In the genomic region with DNA sequence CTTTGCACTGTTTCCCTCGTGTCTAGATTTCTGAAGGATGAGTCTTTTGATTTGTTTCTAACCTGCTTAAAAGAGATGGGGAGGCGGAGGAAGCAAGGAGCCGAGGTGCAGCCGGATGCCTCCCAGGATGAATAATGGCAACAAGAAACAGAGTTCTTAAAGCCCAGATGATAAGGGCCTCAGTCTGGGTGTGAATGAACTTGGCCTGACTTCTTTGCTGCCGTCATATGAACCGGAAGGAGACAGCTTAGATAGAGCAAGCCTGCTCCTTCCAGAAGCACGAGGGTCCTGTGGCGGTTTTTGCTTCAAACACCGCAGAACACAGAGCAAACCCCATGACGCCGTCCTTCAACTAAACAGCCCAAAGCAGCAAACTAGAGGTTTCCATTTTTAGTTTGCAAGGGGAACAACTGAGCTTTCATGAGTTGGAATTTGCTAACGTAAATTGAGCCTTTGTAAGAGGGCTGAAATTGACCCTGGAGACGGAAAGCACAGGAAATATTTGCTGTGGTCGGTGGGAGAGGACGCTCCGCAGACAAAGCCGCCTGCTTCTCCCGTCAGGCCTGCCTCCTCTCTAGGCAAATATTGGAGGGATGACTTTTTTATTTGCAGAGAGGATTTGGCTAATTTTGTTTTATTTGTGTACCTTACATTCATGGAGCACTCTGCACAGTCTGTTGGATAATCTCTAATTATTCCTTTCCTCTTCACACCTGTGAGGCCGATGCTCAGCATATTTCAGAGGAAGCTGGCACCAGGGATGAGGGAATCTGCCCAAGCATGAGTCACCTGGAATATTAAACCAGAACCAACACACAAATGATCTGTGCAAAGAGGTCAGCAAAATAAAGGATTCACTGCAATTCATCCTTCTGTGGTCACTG, we compare ENCODE assay signal across 17 cellular contexts.
DNase-seq lines count a peak whose midpoint lies in the region; ATAC-seq and TF ChIP-seq lines count a peak whose summit lies in the region.
"Had no signal": no experiment of that assay in that cellular context is flagged by ENCODE, and none has a peak within 500 bp of the region (broad histone marks: within the 10 kb centered on the region; RNA-seq: fewer than 3 reads in every experiment).

No MANE protein-coding gene starts in this region.

- no peak for TF ChIP-seq CTCF in brain (conservative IDR thresholded peaks at IDR 0.05)

- peak overlapping the region in 1 of 5 experiments; percentile 36 for H3K4me3 Mint-ChIP-seq in brain
- H3K4me3 Mint-ChIP-seq in activated T-cell treated with anti-CD3 and anti-CD28 coated beads, Interleukin-2, amount 50 U/mL, for 4 hours = no peak overlapping the region
- H3K4me3 Mint-ChIP-seq in activated naive CD8-positive, alpha-beta T cell treated with anti-CD3 and anti-CD28 coated beads for 36 hours = no peak overlapping the region
- H3K4me3 Mint-ChIP-seq: activated CD4-positive, alpha-beta memory T cell treated with anti-CD3 and anti-CD28 coated beads for 36 hours; CD8-positive, alpha-beta T cell; memory B cell; stimulated activated memory B cell treated with anti-CD40 and anti-IgM and Interleukin-4, amounts not matched to agents 10 μg/mL and 1 μg/mL and 100 μg/mL, for 72 hours had no signal

- peaks cover 0 to 2% (median 0%) of the 10 kb centered on the region in 5 experiments for H3K9me3 Mint-ChIP-seq in brain
- H3K9me3 Mint-ChIP-seq in activated T-cell treated with anti-CD3 and anti-CD28 coated beads, Interleukin-2, amount 50 U/mL, for 4 hours = no peaks in the 10 kb centered on the region
- no peaks in the 10 kb centered on the region for H3K9me3 Mint-ChIP-seq in activated naive CD8-positive, alpha-beta T cell treated with anti-CD3 and anti-CD28 coated beads for 36 hours
- H3K9me3 Mint-ChIP-seq: activated CD4-positive, alpha-beta memory T cell treated with anti-CD3 and anti-CD28 coated beads for 36 hours; CD8-positive, alpha-beta T cell; memory B cell; stimulated activated memory B cell treated with anti-CD40 and anti-IgM and Interleukin-4, amounts not matched to agents 10 μg/mL and 1 μg/mL and 100 μg/mL, for 72 hours had no signal

- H3K27ac Mint-ChIP-seq in brain = peak overlapping the region in 4 of 5 experiments; percentile 31 to 84 (median 73)
- no peak overlapping the region for H3K27ac Mint-ChIP-seq in activated naive CD8-positive, alpha-beta T cell treated with anti-CD3 and anti-CD28 coated beads for 36 hours
- H3K27ac Mint-ChIP-seq: activated CD4-positive, alpha-beta memory T cell treated with anti-CD3 and anti-CD28 coated beads for 36 hours; CD8-positive, alpha-beta T cell; memory B cell; stimulated activated memory B cell treated with anti-CD40 and anti-IgM and Interleukin-4, amounts not matched to agents 10 μg/mL and 1 μg/mL and 100 μg/mL, for 72 hours had no signal

- peaks cover 18% of the 10 kb centered on the region for H3K4me1 Mint-ChIP-seq in brain
- no peaks in the 10 kb centered on the region for H3K4me1 Mint-ChIP-seq in activated T-cell treated with anti-CD3 and anti-CD28 coated beads, Interleukin-2, amount 50 U/mL, for 4 hours (ENCODE audit: low read depth)
- H3K4me1 Mint-ChIP-seq in activated naive CD8-positive, alpha-beta T cell treated with anti-CD3 and anti-CD28 coated beads for 36 hours = no peaks in the 10 kb centered on the region
- H3K4me1 Mint-ChIP-seq: memory B cell; stimulated activated memory B cell treated with anti-CD40 and anti-IgM and Interleukin-4, amounts not matched to agents 10 μg/mL and 1 μg/mL and 100 μg/mL, for 72 hours had no signal

- intact Hi-C loops in head of caudate nucleus (cut with DNase I) = no loop called here

- DNase-seq in COR-L47 (lab: John Stamatoyannopoulos, UW) (peak; percentile 26), NCI-H2029 (lab: John Stamatoyannopoulos, UW) (peak; percentile 53), mucosa of gallbladder (ENCODE audit: low spot score) (peak; percentile 37), head of caudate nucleus (no peak)
- no peak for DNase-seq in activated T-cell treated with anti-CD3 and anti-CD28 coated beads, Interleukin-2, amount 50 U/mL, for 4 hours
- DNase-seq in activated naive CD8-positive, alpha-beta T cell treated with anti-CD3 and anti-CD28 coated beads for 36 hours = no peak
- DNase-seq: activated CD4-positive, alpha-beta memory T cell treated with anti-CD3 and anti-CD28 coated beads for 36 hours; amniotic stem cell; CD8-positive, alpha-beta T cell; HCEC 1CT; nucleus accumbens; SK-N-SH; trophoblast cell had no signal

- H3K27me3 Mint-ChIP-seq in brain = peaks cover 7% of the 10 kb centered on the region
- no peaks in the 10 kb centered on the region for H3K27me3 Mint-ChIP-seq in activated T-cell treated with anti-CD3 and anti-CD28 coated beads, Interleukin-2, amount 50 U/mL, for 4 hours (ENCODE audit: low read depth)
- no peaks in the 10 kb centered on the region for H3K27me3 Mint-ChIP-seq in activated naive CD8-positive, alpha-beta T cell treated with anti-CD3 and anti-CD28 coated beads for 36 hours
- H3K27me3 Mint-ChIP-seq: activated CD4-positive, alpha-beta memory T cell treated with anti-CD3 and anti-CD28 coated beads for 36 hours; memory B cell; stimulated activated memory B cell treated with anti-CD40 and anti-IgM and Interleukin-4, amounts not matched to agents 10 μg/mL and 1 μg/mL and 100 μg/mL, for 72 hours had no signal

- no peaks in the 10 kb centered on the region for H3K36me3 Mint-ChIP-seq in brain
- H3K36me3 Mint-ChIP-seq in activated T-cell treated with anti-CD3 and anti-CD28 coated beads, Interleukin-2, amount 50 U/mL, for 4 hours (ENCODE audit: insufficient read depth) = no peaks in the 10 kb centered on the region
- no peaks in the 10 kb centered on the region for H3K36me3 Mint-ChIP-seq in activated naive CD8-positive, alpha-beta T cell treated with anti-CD3 and anti-CD28 coated beads for 36 hours
- H3K36me3 Mint-ChIP-seq: activated CD4-positive, alpha-beta memory T cell treated with anti-CD3 and anti-CD28 coated beads for 36 hours; CD8-positive, alpha-beta T cell; memory B cell; stimulated activated memory B cell treated with anti-CD40 and anti-IgM and Interleukin-4, amounts not matched to agents 10 μg/mL and 1 μg/mL and 100 μg/mL, for 72 hours had no signal

- ATAC-seq in activated T-cell treated with anti-CD3 and anti-CD28 coated beads, Interleukin-2, amount 50 U/mL, for 4 hours = no peak
- ATAC-seq in GM21576 (IDR thresholded peaks at IDR 0.05; ENCODE audit: unreplicated experiment) = no peak
- ATAC-seq: CD8-positive, alpha-beta T cell; stimulated activated memory B cell treated with anti-CD40 and anti-IgM and Interleukin-4, amounts not matched to agents 10 μg/mL and 1 μg/mL and 100 μg/mL, for 72 hours had no signal

Comparison
In these comparisons a context has a peak if more than half of its experiments do, and no peak if none do; other contexts are left out.
1. DNase-seq: peak in COR-L47 (single experiment), NCI-H2029 (single experiment) and mucosa of gallbladder (single experiment); none in head of caudate nucleus (0 of 42), activated T-cell treated with anti-CD3 and anti-CD28 coated beads, Interleukin-2, amount 50 U/mL, for 4 hours (single experiment) and activated naive CD8-positive, alpha-beta T cell treated with anti-CD3 and anti-CD28 coated beads for 36 hours (single experiment).